In genomic region chr15:68201879-68202261, GRCh38 we compare ENCODE assay signal across 21 cellular contexts. TPM values are rescaled to one million over a fixed set of nuclear protein-coding genes. Genes with fewer than 3 reads are reported as not detected.
DNase-seq lines count a peak whose midpoint lies in the region; ATAC-seq and TF ChIP-seq lines count a peak whose summit lies in the region.
"Had no signal": no experiment of that assay in that cellular context is flagged by ENCODE, and none has a peak within 500 bp of the region (broad histone marks: within the 10 kb centered on the region; RNA-seq: fewer than 3 reads in every experiment).

No MANE protein-coding gene starts in this region.

- peaks cover 12% of the 10 kb centered on the region for H3K4me1 Mint-ChIP-seq in activated T-cell treated with anti-CD3 and anti-CD28 coated beads, Interleukin-2, amount 50 U/mL, for 24 hours (ENCODE audit: low read depth)
- peaks cover 32% of the 10 kb centered on the region for H3K4me1 Mint-ChIP-seq in endodermal cell
- peaks cover 32% of the 10 kb centered on the region for H3K4me1 Mint-ChIP-seq in type B pancreatic cell (ENCODE audit: unreplicated experiment)

- H3K27ac ChIP-seq in OCI-LY7 (ENCODE audit: low read depth, low read length, poor library complexity, severe bottlenecking) = peak overlapping the region; percentile 13
- no peak overlapping the region for H3K27ac ChIP-seq in endodermal cell (ENCODE audit: low read depth, low read length)

- H3K36me3 ChIP-seq in OCI-LY7 (ENCODE audit: insufficient read depth, low read length) (peaks cover 36% of the 10 kb centered on the region), endodermal cell (ENCODE audit: control insufficient read depth, insufficient read depth, low read length) (no peaks in the 10 kb centered on the region)

- TF ChIP-seq CTCF in OCI-LY7 (conservative IDR thresholded peaks at IDR 0.05; ENCODE audit: low read length) (no peak), endodermal cell (conservative IDR thresholded peaks at IDR 0.05) (no peak), type B pancreatic cell (conservative IDR thresholded peaks at IDR 0.05) (no peak)

- no peak overlapping the region for H2AFZ ChIP-seq in OCI-LY7 (ENCODE audit: low read length)

- 41% methylated on average over 3 of the region's 3 CpGs; no CpG with 5 or more reads in 1 of the 2 experiments for WGBS in endodermal cell (ENCODE audit: insufficient coverage in 1 of 2, insufficient read length in 1 of 2), 2 experiments

- no peaks in the 10 kb centered on the region for H3K27me3 Mint-ChIP-seq in activated T-cell treated with anti-CD3 and anti-CD28 coated beads, Interleukin-2, amount 50 U/mL, for 24 hours
- H3K27me3 Mint-ChIP-seq in endodermal cell (ENCODE audit: insufficient read depth) = no peaks in the 10 kb centered on the region
- no peaks in the 10 kb centered on the region for H3K27me3 Mint-ChIP-seq in type B pancreatic cell
- H3K27me3 Mint-ChIP-seq: natural killer cell treated with Interleukin-12 subunit alpha and Interleukin-12 subunit beta and Interleukin-15 and Interleukin-18, amount 100 ng/mL, for 72 hours had no signal

- BruUV-seq in OCI-LY7 (replicated peaks; lab: Mats Ljungman, UMichigan) = no TSS peak

- CTCF ChIA-PET in OCI-LY7 (lab: Charles Lee; ENCODE audit: unreplicated experiment) = no interaction called here

- ATAC-seq in HG02840 (IDR thresholded peaks at IDR 0.05; ENCODE audit: low FRiP score, unreplicated experiment) = no peak
- ATAC-seq: left lobe of liver; natural killer cell treated with Interleukin-12 subunit alpha and Interleukin-12 subunit beta and Interleukin-15 and Interleukin-18, amount 100 ng/mL, for 72 hours had no signal

- no peak overlapping the region for H3K9ac ChIP-seq in endodermal cell (ENCODE audit: extremely low read depth, low read length, poor library complexity, severe bottlenecking)

- no peak overlapping the region for H3K4me2 ChIP-seq in OCI-LY7 (ENCODE audit: low read length)

- H3K9me3 Mint-ChIP-seq in activated T-cell treated with anti-CD3 and anti-CD28 coated beads, Interleukin-2, amount 50 U/mL, for 24 hours = no peaks in the 10 kb centered on the region
- H3K9me3 Mint-ChIP-seq in endodermal cell (no peaks in the 10 kb centered on the region), type B pancreatic cell (no peaks in the 10 kb centered on the region)
- H3K9me3 Mint-ChIP-seq: immature natural killer cell; natural killer cell treated with Interleukin-12 subunit alpha and Interleukin-12 subunit beta and Interleukin-15 and Interleukin-18, amount 100 ng/mL, for 72 hours had no signal

- H3K9me3 ChIP-seq in OCI-LY7 (ENCODE audit: low read length) (no peaks in the 10 kb centered on the region), endodermal cell (ENCODE audit: control insufficient read depth, low read length) (no peaks in the 10 kb centered on the region)
- H3K9me3 ChIP-seq: MG63 had no signal

- intact Hi-C loops in OCI-LY7 (cut with micrococcal nuclease; ENCODE audit: unreplicated experiment) = no loop called here

- H3K27ac Mint-ChIP-seq in activated T-cell treated with anti-CD3 and anti-CD28 coated beads, Interleukin-2, amount 50 U/mL, for 24 hours = peak overlapping the region; percentile 58
- H3K27ac Mint-ChIP-seq in endodermal cell (peak overlapping the region; percentile 57), type B pancreatic cell (peak overlapping the region; percentile 82)
- H3K27ac Mint-ChIP-seq: natural killer cell treated with Interleukin-12 subunit alpha and Interleukin-12 subunit beta and Interleukin-15 and Interleukin-18, amount 100 ng/mL, for 72 hours had no signal

- peaks cover 9% of the 10 kb centered on the region; the same call in 1 of the 2 replicates for H3K79me2 ChIP-seq in OCI-LY7 (ENCODE audit: insufficient read depth, low read depth, low read length)

- DNase-seq in activated T-cell treated with anti-CD3 and anti-CD28 coated beads, Interleukin-2, amount 50 U/mL, for 24 hours = no peak
- no peak for DNase-seq in activated T-cell treated with anti-CD3 and anti-CD28 coated beads, Interleukin-2, amount 50 U/mL, for 48 hours
- DNase-seq in OCI-LY7 (ENCODE audit: low spot score) = no peak
- no peak for DNase-seq in endodermal cell
- DNase-seq in type B pancreatic cell (ENCODE audit: extremely low spot score, unreplicated experiment) = no peak
- no peak for DNase-seq in central memory CD4-positive, alpha-beta T cell
- no peak for DNase-seq in OCI-M1 (lab: John Stamatoyannopoulos, UW)
- DNase-seq: ACHN; activated naive CD4-positive, alpha-beta T cell; amygdala; C1 segment of cervical spinal cord; immature natural killer cell; MG63; NCI-H146; NCI-H2171 treated with DMSO at 0.1 percent for 48 hours; NCI-H526; SIG-M5; stimulated activated CD8-positive, alpha-beta memory T cell treated with anti-CD3 and anti-CD28 coated beads, Interleukin-4, amount 100 ng/mL, for 48 hours had no signal

- no peaks in the 10 kb centered on the region for H3K9me2 ChIP-seq in OCI-LY7 (ENCODE audit: insufficient read depth, low read length)

- POLR2A ChIA-PET in OCI-LY7 (lab: Charles Lee) = no interaction called here

- no peak overlapping the region for H3K4me3 Mint-ChIP-seq in activated T-cell treated with anti-CD3 and anti-CD28 coated beads, Interleukin-2, amount 50 U/mL, for 24 hours
- H3K4me3 Mint-ChIP-seq in endodermal cell (no peak overlapping the region), type B pancreatic cell (peak overlapping the region; percentile 32)
- H3K4me3 Mint-ChIP-seq: immature natural killer cell; natural killer cell treated with Interleukin-12 subunit alpha and Interleukin-12 subunit beta and Interleukin-15 and Interleukin-18, amount 100 ng/mL, for 72 hours had no signal

- peaks cover 49% of the 10 kb centered on the region for H3K36me3 Mint-ChIP-seq in activated T-cell treated with anti-CD3 and anti-CD28 coated beads, Interleukin-2, amount 50 U/mL, for 24 hours (ENCODE audit: low read depth)
- H3K36me3 Mint-ChIP-seq in endodermal cell (ENCODE audit: low read depth) (no peaks in the 10 kb centered on the region), type B pancreatic cell (peaks cover 3% of the 10 kb centered on the region)
- H3K36me3 Mint-ChIP-seq: immature natural killer cell; natural killer cell treated with Interleukin-12 subunit alpha and Interleukin-12 subunit beta and Interleukin-15 and Interleukin-18, amount 100 ng/mL, for 72 hours had no signal

- H3K27me3 ChIP-seq in endodermal cell (ENCODE audit: control insufficient read depth, insufficient read depth, low read length, poor library complexity, severe bottlenecking) = no peaks in the 10 kb centered on the region
- H3K27me3 ChIP-seq: MG63 had no signal

- H3K4me3 ChIP-seq in OCI-LY7 (ENCODE audit: low read depth, low read length, poor library complexity, severe bottlenecking) (no peak overlapping the region), endodermal cell (ENCODE audit: low read length) (no peak overlapping the region)
- H3K4me3 ChIP-seq: MG63 had no signal

- H4K20me1 ChIP-seq in OCI-LY7 (ENCODE audit: insufficient read depth, low read length) = no peaks in the 10 kb centered on the region

- H3K4me1 ChIP-seq in OCI-LY7 (ENCODE audit: insufficient read depth, low read length, poor library complexity, severe bottlenecking) (peaks cover 13% of the 10 kb centered on the region), endodermal cell (ENCODE audit: control insufficient read depth, insufficient read depth, low read length) (peaks cover 13% of the 10 kb centered on the region)

RNA-seq across cellular contexts. Expression of gene CALML4, which starts 3.3 kb away (rescaled TPM):
- total RNA-seq in OCI-LY7 (2014; rRNA removed; shearing (Covaris generic)) = 28.7 and 52.8 TPM in 2 replicates
- 32.5 and 32.7 TPM in 2 replicates for total RNA-seq in OCI-LY7 (2022)
- total RNA-seq in endodermal cell = 10 to 100 TPM in 1 of 2 donors, 1 to 10 TPM in 1; 9.7 to 17.4 TPM
- 7.7 TPM for polyA plus RNA-seq in endodermal cell (2013, experiment 1 of 2)
- 7.1 TPM for polyA plus RNA-seq in endodermal cell (2013, experiment 2 of 2)
- 8.9 and 9.4 TPM in 2 replicates for total RNA-seq in type B pancreatic cell (ENCODE audit: low replicate concordance)

RNA-seq across cellular contexts. Expression of gene CLN6, which starts 27.7 kb away (rescaled TPM):
- total RNA-seq in OCI-LY7 (2014; rRNA removed; shearing (Covaris generic)) = 50.3 and 60.2 TPM in 2 replicates
- 101 and 117 TPM in 2 replicates for total RNA-seq in OCI-LY7 (2022)
- 10 to 100 TPM; 51.6 to 59.6 TPM for total RNA-seq in endodermal cell
- polyA plus RNA-seq in endodermal cell (2013, experiment 1 of 2) = 31.9 TPM
- polyA plus RNA-seq in endodermal cell (2013, experiment 2 of 2) = 28.2 TPM
- total RNA-seq in type B pancreatic cell (ENCODE audit: low replicate concordance) = 29.5 and 43.0 TPM in 2 replicates
